ENCODE assay signal across 8 cellular contexts in the genomic region with DNA sequence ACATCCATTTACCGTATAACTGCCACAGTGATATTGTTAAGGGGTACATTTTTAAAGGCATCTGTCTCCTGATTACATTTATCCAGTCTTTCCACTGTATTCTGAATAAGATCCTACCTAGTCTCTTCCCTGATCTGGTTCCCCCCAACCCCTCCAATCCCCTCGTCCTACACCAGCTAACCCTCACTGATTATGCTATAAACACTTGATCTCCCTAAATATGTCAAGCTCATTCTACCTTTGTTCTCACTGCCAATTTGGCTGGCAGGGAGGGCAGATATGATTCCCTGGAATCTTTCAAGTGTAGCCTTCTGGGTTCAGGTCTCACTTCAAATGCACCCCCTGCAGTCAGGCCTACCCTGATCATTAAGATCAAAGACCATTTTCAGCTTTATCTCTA.
"Had no signal": no experiment of that assay in that cellular context is flagged by ENCODE, and none has a peak within 500 bp of the region (broad histone marks: within the 10 kb centered on the region; RNA-seq: fewer than 3 reads in every experiment).

No MANE protein-coding gene starts in this region.

- H3K9me3 Mint-ChIP-seq: GM23338, H9 had no signal

- H3K4me3 Mint-ChIP-seq: GM23338, H9, IgD-negative memory B cell had no signal

- H2AFZ ChIP-seq: GM23338 had no signal

- DNase-seq: H9, HCEC 1CT, KG1 had no signal

- H3K4me3 ChIP-seq: GM23338 had no signal

- H3K4me1 Mint-ChIP-seq: IgD-negative memory B cell had no signal

- FAIRE-seq: H1, HepG2 had no signal

- H3K27me3 Mint-ChIP-seq: IgD-negative memory B cell had no signal

- H3K4me2 ChIP-seq: GM23338 had no signal

- ATAC-seq: GM23338, HepG2 had no signal

- H3K27ac ChIP-seq: HL-60 had no signal

- H3K27ac Mint-ChIP-seq: GM23338, H9, IgD-negative memory B cell had no signal
